In the genomic region with DNA sequence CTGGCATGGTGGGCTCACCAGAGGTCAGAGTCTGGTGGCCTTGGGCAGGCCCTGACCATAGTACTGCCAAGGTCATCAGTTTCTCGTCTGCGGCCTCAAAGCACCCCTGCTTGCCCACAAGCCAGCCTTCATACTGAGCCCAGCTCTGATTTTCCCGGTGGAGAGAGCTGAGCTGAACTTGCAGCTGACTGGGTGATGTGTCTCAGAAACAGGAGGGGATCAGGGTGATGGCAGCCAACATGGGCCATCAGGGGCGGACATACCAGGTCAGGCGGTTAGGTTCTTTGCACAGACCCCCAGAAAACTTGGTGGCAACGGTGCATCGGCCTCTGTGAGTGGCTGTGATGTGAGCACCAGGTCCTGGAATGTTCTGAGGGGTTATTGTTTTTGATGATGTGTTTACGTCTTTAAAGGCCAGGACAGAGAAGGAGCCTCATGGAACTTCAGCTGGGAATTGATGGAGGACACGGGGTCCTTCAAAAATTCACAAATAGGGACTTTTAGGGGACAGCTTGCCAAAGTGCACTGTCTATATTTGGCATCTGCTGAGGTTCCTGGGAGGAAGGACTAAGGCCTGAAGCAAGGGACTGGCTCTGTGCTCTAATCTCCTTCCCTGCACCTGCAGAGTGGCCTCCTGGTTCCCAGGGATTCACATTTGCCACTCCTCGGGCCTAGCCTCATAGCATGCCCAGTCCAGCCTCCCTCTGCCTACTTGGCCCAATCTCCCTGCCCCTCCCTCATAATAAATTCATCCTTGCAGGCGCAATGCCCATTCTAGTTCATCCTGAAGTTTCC, we compare ENCODE assay signal across 26 cellular contexts.
DNase-seq lines count a peak whose midpoint lies in the region; ATAC-seq, FAIRE-seq and TF ChIP-seq lines count a peak whose summit lies in the region.
"Had no signal": no experiment of that assay in that cellular context is flagged by ENCODE, and none has a peak within 500 bp of the region (broad histone marks: within the 10 kb centered on the region; RNA-seq: fewer than 3 reads in every experiment).

No MANE protein-coding gene starts in this region.

- no peak overlapping the region for H3K27ac ChIP-seq in breast epithelium
- no peak overlapping the region for H3K27ac ChIP-seq in adrenal gland
- H3K27ac ChIP-seq: BLaER1, HL-60, KMS-11, SK-N-MC had no signal

- H3K9me3 ChIP-seq in breast epithelium (no peaks in the 10 kb centered on the region), adrenal gland (replicated peaks in 1 of 3) (no peaks in the 10 kb centered on the region)
- H3K9me3 ChIP-seq: BLaER1 had no signal

- WGBS in adrenal gland, 4 donors = 82 to 85% (median 84%) methylated on average over 5 to 11 of the region's 11 CpGs

- H3K27ac Mint-ChIP-seq in MCF 10A (ENCODE audit: low read depth, unreplicated experiment) = peak overlapping the region; percentile 98
- H3K27ac Mint-ChIP-seq: CD4-positive, CD25-positive, alpha-beta regulatory T cell; IgD-negative memory B cell had no signal

- H3K36me3 Mint-ChIP-seq in MCF 10A (ENCODE audit: insufficient read depth, unreplicated experiment) = peaks cover 9% of the 10 kb centered on the region
- H3K36me3 Mint-ChIP-seq: CD4-positive, CD25-positive, alpha-beta regulatory T cell; IgD-negative memory B cell had no signal

- FAIRE-seq in urothelium cell line (lab: Jason Lieb, UNC) = peak; percentile 32
- FAIRE-seq: GM12878 had no signal

- BruUV-seq in MCF 10A (replicated peaks; lab: Mats Ljungman, UMichigan) = no TSS peak

- no peaks in the 10 kb centered on the region for H3K36me3 ChIP-seq in breast epithelium
- no peaks in the 10 kb centered on the region for H3K36me3 ChIP-seq in adrenal gland (replicated peaks in 1 of 2)
- H3K36me3 ChIP-seq: BLaER1 had no signal

- ATAC-seq in left lobe of liver (no peak), HG02884 (IDR thresholded peaks at IDR 0.05; ENCODE audit: unreplicated experiment) (no peak)
- ATAC-seq: HCT116 had no signal

- H3K4me1 ChIP-seq in breast epithelium (peaks cover 0 to 7% of the 10 kb centered on the region in 2 donors), adrenal gland (replicated peaks in 1 of 2) (peaks cover 0 to 19% of the 10 kb centered on the region in 2 donors)
- H3K4me1 ChIP-seq: BLaER1 had no signal

- no peak for TF ChIP-seq POLR2A in breast epithelium (IDR thresholded peaks at IDR 0.05)
- no peak for TF ChIP-seq POLR2A in adrenal gland (IDR thresholded peaks at IDR 0.05)

- no peak overlapping the region for H3K4me3 Mint-ChIP-seq in MCF 10A (ENCODE audit: unreplicated experiment)
- H3K4me3 Mint-ChIP-seq: CD4-positive, CD25-positive, alpha-beta regulatory T cell; IgD-negative memory B cell had no signal

- POLR2A ChIA-PET in MCF 10A (lab: Yijun Ruan, JAX) = interaction anchor here (0.6 to 5.8 kb wide), 3 partner anchors 18 to 47 kb away, joined by 3 to 38 read pairs (median 5); no protein-coding TSS in a partner anchor

- intact Hi-C loops in MCF 10A (cut with micrococcal nuclease) (no loop called here), breast epithelium (cut with DNase I; ENCODE audit: low total_unique reads) (no loop called here), adrenal gland (cut with DNase I) (no loop called here)

- H3K4me1 Mint-ChIP-seq in MCF 10A (ENCODE audit: insufficient read depth, unreplicated experiment) = peaks cover 52% of the 10 kb centered on the region

- H3K27me3 ChIP-seq in breast epithelium = peaks cover 4 to 27% of the 10 kb centered on the region in 2 donors
- no peaks in the 10 kb centered on the region for H3K27me3 ChIP-seq in adrenal gland
- H3K27me3 ChIP-seq: BLaER1 had no signal

- H3K27me3 Mint-ChIP-seq in MCF 10A (ENCODE audit: insufficient read depth, unreplicated experiment) = no peaks in the 10 kb centered on the region

- H3K9me3 Mint-ChIP-seq in MCF 10A (ENCODE audit: unreplicated experiment) = no peaks in the 10 kb centered on the region

- CTCF ChIA-PET in MCF 10A (lab: Yijun Ruan, JAX) = interaction anchor here (2.5 kb wide), 1 partner anchor 94 kb away, joined by 8 read pairs; no protein-coding TSS in a partner anchor

- no peak for TF ChIP-seq CTCF in MCF 10A (IDR thresholded peaks at IDR 0.05; ENCODE audit: unreplicated experiment)
- no peak for TF ChIP-seq CTCF in breast epithelium (IDR thresholded peaks at IDR 0.05)
- no peak for TF ChIP-seq CTCF in adrenal gland (IDR thresholded peaks at IDR 0.05)

- no peak overlapping the region for H3K4me3 ChIP-seq in breast epithelium
- no peak overlapping the region for H3K4me3 ChIP-seq in adrenal gland
- H3K4me3 ChIP-seq: BLaER1, GM12878, SK-N-MC had no signal

- DNase-seq in MCF 10A (ENCODE audit: unreplicated experiment) = no peak
- no peak for DNase-seq in breast epithelium (ENCODE audit: low spot score in 2 of 2)
- DNase-seq in cerebellar cortex (ENCODE audit: low spot score) = peak; percentile 50
- peak; percentile 33 for DNase-seq in left lobe of liver (ENCODE audit: low spot score)
- DNase-seq in urothelium cell line (ENCODE audit: low spot score) = no peak
- no peak for DNase-seq in adrenal gland
- no peak for DNase-seq in DMS53 (lab: John Stamatoyannopoulos, UW)
- DNase-seq: 8988T; CD4-positive, CD25-positive, alpha-beta regulatory T cell; GDM1; NCI-H1048; NCI-H1417; NCI-H1694; NCI-H2029 treated with DMSO at 0.1 percent for 48 hours; NCI-H2227 treated with DMSO at 0.1 percent for 48 hours; NCI-H526 treated with DMSO at 0.1 percent for 48 hours; RPMI8226; SHP77 treated with DMSO at 0.1 percent for 48 hours had no signal

Comparison
In these comparisons a context has a peak if more than half of its experiments do, and no peak if none do; other contexts are left out.
1. DNase-seq: peak in cerebellar cortex (single experiment) and left lobe of liver (single experiment); none in MCF 10A (single experiment), breast epithelium (0 of 2), urothelium cell line (single experiment), adrenal gland (0 of 7) and DMS53 (single experiment).